ENCODE assay signal across 1 cellular context in the genomic region with DNA sequence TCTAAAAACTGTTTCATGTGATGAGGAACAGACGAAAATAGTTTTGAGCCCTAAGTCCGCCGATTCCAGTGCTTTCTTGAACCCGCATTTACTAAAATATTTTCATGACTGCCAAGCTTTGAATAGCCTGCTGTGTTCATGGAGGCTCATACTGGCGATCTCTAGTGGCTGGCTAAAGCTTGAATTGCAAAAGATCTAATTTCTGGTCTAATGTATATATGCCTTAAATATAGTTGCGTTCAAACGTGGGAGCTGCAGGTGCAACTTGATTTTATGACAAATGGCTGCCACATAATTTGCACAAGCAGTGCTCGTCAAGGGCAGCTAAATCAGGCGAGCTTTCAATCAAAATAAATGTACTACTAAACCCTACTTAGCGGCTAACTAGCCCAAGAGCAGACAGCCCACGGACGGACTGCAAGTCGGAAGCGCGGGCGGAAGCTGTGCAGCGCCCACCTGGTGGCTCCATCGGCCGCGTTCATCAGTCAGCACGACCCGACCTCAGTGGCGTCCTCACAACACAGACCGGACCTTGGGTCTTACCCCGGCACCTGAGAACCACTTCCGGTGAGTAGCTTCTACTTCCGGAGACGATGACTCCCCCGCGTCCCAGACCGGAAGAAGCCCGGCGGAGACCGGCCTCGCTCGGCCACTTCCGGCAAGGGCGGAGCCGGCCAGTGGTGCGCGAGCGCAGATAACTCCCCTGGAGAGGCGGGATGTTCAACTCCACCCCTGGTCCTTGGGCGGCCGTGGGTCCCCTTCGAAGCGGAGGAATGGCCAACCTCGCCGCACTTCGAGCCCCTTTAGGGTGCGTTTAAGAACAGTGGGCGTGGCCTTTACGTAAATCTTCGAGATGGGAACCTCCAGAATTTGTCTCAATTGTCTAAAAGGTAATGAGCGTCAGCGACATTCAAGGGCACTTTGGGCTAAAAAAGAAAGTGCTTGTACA.
TF ChIP-seq lines count a peak whose summit lies in the region.

No MANE protein-coding gene starts in this region.

TF ChIP-seq in K562, 482 proteins besides CTCF, POLR2A, EP300 and RAD21 (continued from another document and continues in another):
- TF ChIP-seq FIP1L1 (IDR thresholded peaks at IDR 0.05; ENCODE audit: low read depth, low read length, poor library complexity, severe bottlenecking) = peak; percentile 82
- TF ChIP-seq ZNF584 (CRISPR knock-in tag; IDR thresholded peaks at IDR 0.05; ENCODE audit: low read depth) = 0 out of 2 replicates have a peak, but pooled peaks have one; percentile 36
- peak; percentile 35 for TF ChIP-seq TAF9B (IDR thresholded peaks at IDR 0.05; ENCODE audit: partially characterized antibody)
- TF ChIP-seq, protein P1, sequence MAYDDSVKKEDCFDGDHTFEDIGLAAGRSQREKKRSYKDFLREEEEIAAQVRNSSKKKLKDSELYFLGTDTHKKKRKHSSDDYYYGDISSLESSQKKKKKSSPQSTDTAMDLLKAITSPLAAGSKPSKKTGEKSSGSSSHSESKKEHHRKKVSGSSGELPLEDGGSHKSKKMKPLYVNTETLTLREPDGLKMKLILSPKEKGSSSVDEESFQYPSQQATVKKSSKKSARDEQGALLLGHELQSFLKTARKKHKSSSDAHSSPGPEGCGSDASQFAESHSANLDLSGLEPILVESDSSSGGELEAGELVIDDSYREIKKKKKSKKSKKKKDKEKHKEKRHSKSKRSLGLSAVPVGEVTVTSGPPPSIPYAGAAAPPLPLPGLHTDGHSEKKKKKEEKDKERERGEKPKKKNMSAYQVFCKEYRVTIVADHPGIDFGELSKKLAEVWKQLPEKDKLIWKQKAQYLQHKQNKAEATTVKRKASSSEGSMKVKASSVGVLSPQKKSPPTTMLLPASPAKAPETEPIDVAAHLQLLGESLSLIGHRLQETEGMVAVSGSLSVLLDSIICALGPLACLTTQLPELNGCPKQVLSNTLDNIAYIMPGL (CRISPR knock-in tag; IDR thresholded peaks at IDR 0.05) = no peak
- TF ChIP-seq EWSR1 (IDR thresholded peaks at IDR 0.05; ENCODE audit: borderline replicate concordance, low read depth, partially characterized antibody) = peak; percentile 58
- TF ChIP-seq TBL1XR1 (IDR thresholded peaks at IDR 0.05; ENCODE audit: low read length in 2 of 2) = 0 out of 4 replicates have a peak, but pooled peaks of 1 of the 2 experiments have one; percentile 34
- TF ChIP-seq ESRRA (IDR thresholded peaks at IDR 0.05; ENCODE audit: borderline replicate concordance, low read depth) = peak; percentile 91
- peak in 1 of 3 experiments; percentile 31 for TF ChIP-seq YY1 (IDR thresholded peaks at IDR 0.05; ENCODE audit: borderline replicate concordance in 1 of 3, control insufficient read depth in 1 of 3, extremely low read depth in 1 of 3, insufficient read depth in 3 of 3, insufficient read length in 1 of 3, insufficient replicate concordance in 2 of 3, low read depth in 1 of 3, low read length in 2 of 3)
- TF ChIP-seq MYC (IDR thresholded peaks at IDR 0.05; ENCODE audit: low read depth, low read length) = peak; percentile 81
- no peak; the same call in 1 of the 2 replicates for TF ChIP-seq MYC (CRISPR knock-in tag; IDR thresholded peaks at IDR 0.05; ENCODE audit: borderline replicate concordance, low read depth)
- no peak for TF ChIP-seq MECOM (CRISPR knock-in tag; IDR thresholded peaks at IDR 0.05)
- TF ChIP-seq, protein P2, sequence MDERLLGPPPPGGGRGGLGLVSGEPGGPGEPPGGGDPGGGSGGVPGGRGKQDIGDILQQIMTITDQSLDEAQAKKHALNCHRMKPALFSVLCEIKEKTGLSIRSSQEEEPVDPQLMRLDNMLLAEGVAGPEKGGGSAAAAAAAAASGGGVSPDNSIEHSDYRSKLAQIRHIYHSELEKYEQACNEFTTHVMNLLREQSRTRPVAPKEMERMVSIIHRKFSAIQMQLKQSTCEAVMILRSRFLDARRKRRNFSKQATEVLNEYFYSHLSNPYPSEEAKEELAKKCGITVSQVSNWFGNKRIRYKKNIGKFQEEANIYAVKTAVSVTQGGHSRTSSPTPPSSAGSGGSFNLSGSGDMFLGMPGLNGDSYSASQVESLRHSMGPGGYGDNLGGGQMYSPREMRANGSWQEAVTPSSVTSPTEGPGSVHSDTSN (CRISPR knock-in tag; IDR thresholded peaks at IDR 0.05; ENCODE audit: low read depth) = no peak
- TF ChIP-seq, protein P2 (tag; conservative IDR thresholded peaks at IDR 0.05; ENCODE audit: low read depth) = 0 out of 2 replicates have a peak, but pooled peaks have one; percentile 21
- no peak for TF ChIP-seq MCM5 (IDR thresholded peaks at IDR 0.05; ENCODE audit: low read depth)
- TF ChIP-seq ZNF561 (CRISPR knock-in tag; conservative IDR thresholded peaks at IDR 0.05) = no peak
- TF ChIP-seq ZNF347 (CRISPR knock-in tag; IDR thresholded peaks at IDR 0.05; ENCODE audit: low read depth) = 0 out of 2 replicates have a peak, but pooled peaks have one; percentile 23
- TF ChIP-seq CREB1 (IDR thresholded peaks at IDR 0.05) = peak; percentile 76
- TF ChIP-seq CREB1 (CRISPR knock-in tag; IDR thresholded peaks at IDR 0.05) = peak; percentile 57; the same call in 1 of the 2 replicates
- peak; percentile 64 for TF ChIP-seq KAT2B (IDR thresholded peaks at IDR 0.05; ENCODE audit: low read depth, low read length)
- TF ChIP-seq, protein P3, sequence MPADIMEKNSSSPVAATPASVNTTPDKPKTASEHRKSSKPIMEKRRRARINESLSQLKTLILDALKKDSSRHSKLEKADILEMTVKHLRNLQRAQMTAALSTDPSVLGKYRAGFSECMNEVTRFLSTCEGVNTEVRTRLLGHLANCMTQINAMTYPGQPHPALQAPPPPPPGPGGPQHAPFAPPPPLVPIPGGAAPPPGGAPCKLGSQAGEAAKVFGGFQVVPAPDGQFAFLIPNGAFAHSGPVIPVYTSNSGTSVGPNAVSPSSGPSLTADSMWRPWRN (IDR thresholded peaks at IDR 0.05; ENCODE audit: low read depth) = no peak
- TF ChIP-seq, protein P4, sequence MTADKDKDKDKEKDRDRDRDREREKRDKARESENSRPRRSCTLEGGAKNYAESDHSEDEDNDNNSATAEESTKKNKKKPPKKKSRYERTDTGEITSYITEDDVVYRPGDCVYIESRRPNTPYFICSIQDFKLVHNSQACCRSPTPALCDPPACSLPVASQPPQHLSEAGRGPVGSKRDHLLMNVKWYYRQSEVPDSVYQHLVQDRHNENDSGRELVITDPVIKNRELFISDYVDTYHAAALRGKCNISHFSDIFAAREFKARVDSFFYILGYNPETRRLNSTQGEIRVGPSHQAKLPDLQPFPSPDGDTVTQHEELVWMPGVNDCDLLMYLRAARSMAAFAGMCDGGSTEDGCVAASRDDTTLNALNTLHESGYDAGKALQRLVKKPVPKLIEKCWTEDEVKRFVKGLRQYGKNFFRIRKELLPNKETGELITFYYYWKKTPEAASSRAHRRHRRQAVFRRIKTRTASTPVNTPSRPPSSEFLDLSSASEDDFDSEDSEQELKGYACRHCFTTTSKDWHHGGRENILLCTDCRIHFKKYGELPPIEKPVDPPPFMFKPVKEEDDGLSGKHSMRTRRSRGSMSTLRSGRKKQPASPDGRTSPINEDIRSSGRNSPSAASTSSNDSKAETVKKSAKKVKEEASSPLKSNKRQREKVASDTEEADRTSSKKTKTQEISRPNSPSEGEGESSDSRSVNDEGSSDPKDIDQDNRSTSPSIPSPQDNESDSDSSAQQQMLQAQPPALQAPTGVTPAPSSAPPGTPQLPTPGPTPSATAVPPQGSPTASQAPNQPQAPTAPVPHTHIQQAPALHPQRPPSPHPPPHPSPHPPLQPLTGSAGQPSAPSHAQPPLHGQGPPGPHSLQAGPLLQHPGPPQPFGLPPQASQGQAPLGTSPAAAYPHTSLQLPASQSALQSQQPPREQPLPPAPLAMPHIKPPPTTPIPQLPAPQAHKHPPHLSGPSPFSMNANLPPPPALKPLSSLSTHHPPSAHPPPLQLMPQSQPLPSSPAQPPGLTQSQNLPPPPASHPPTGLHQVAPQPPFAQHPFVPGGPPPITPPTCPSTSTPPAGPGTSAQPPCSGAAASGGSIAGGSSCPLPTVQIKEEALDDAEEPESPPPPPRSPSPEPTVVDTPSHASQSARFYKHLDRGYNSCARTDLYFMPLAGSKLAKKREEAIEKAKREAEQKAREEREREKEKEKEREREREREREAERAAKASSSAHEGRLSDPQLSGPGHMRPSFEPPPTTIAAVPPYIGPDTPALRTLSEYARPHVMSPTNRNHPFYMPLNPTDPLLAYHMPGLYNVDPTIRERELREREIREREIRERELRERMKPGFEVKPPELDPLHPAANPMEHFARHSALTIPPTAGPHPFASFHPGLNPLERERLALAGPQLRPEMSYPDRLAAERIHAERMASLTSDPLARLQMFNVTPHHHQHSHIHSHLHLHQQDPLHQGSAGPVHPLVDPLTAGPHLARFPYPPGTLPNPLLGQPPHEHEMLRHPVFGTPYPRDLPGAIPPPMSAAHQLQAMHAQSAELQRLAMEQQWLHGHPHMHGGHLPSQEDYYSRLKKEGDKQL (CRISPR knock-in tag; IDR thresholded peaks at IDR 0.05; ENCODE audit: borderline replicate concordance) = no peak
- TF ChIP-seq BCL6 (CRISPR knock-in tag; IDR thresholded peaks at IDR 0.05) = no peak
- peak; percentile 54; the same call in 1 of the 2 replicates for TF ChIP-seq ZNF766 (CRISPR knock-in tag; conservative IDR thresholded peaks at IDR 0.05)
- no peak for TF ChIP-seq SMAD2 (IDR thresholded peaks at IDR 0.05; ENCODE audit: low read depth, low read length)
- TF ChIP-seq ZNF444 (CRISPR knock-in tag; IDR thresholded peaks at IDR 0.05) = no peak; the same call in 1 of the 2 replicates
- TF ChIP-seq EZH2 (IDR thresholded peaks at IDR 0.05; ENCODE audit: borderline replicate concordance, low read depth, low read length) = no peak
- TF ChIP-seq HDAC1 (IDR thresholded peaks at IDR 0.05) = peak in 1 of 2 experiments; percentile 50; a peak in 2 of 4 replicates
- no peak for TF ChIP-seq ZNF224 (CRISPR knock-in tag; IDR thresholded peaks at IDR 0.05)
- no peak for TF ChIP-seq DIDO1 (tag; IDR thresholded peaks at IDR 0.05; ENCODE audit: low read depth)
- no peak for TF ChIP-seq ZZZ3 (IDR thresholded peaks at IDR 0.05)
- TF ChIP-seq, protein P5, sequence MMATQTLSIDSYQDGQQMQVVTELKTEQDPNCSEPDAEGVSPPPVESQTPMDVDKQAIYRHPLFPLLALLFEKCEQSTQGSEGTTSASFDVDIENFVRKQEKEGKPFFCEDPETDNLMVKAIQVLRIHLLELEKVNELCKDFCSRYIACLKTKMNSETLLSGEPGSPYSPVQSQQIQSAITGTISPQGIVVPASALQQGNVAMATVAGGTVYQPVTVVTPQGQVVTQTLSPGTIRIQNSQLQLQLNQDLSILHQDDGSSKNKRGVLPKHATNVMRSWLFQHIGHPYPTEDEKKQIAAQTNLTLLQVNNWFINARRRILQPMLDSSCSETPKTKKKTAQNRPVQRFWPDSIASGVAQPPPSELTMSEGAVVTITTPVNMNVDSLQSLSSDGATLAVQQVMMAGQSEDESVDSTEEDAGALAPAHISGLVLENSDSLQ (IDR thresholded peaks at IDR 0.05) = peak; percentile 86
- TF ChIP-seq ELF2 (CRISPR knock-in tag; IDR thresholded peaks at IDR 0.05) = peak; percentile 86
- peak; percentile 55; the same call in 1 of the 2 replicates for TF ChIP-seq MTA3 (IDR thresholded peaks at IDR 0.05; ENCODE audit: borderline replicate concordance)
- no peak for TF ChIP-seq MCM3 (IDR thresholded peaks at IDR 0.05)
- no peak for TF ChIP-seq STAT5B (CRISPR knock-in tag; IDR thresholded peaks at IDR 0.05)
- peak; percentile 100 for TF ChIP-seq POLR2AphosphoS2 (IDR thresholded peaks at IDR 0.05; ENCODE audit: low read length)
- no peak for TF ChIP-seq CC2D1A (IDR thresholded peaks at IDR 0.05)
- TF ChIP-seq, protein P6, sequence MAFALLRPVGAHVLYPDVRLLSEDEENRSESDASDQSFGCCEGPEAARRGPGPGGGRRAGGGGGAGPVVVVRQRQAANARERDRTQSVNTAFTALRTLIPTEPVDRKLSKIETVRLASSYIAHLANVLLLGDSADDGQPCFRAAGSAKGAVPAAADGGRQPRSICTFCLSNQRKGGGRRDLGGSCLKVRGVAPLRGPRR (CRISPR knock-in tag; IDR thresholded peaks at IDR 0.05) = no peak
- TF ChIP-seq ZNF316 (IDR thresholded peaks at IDR 0.05) = no peak
- TF ChIP-seq ZNF695 (CRISPR knock-in tag; IDR thresholded peaks at IDR 0.05) = no peak
- TF ChIP-seq, protein P7, sequence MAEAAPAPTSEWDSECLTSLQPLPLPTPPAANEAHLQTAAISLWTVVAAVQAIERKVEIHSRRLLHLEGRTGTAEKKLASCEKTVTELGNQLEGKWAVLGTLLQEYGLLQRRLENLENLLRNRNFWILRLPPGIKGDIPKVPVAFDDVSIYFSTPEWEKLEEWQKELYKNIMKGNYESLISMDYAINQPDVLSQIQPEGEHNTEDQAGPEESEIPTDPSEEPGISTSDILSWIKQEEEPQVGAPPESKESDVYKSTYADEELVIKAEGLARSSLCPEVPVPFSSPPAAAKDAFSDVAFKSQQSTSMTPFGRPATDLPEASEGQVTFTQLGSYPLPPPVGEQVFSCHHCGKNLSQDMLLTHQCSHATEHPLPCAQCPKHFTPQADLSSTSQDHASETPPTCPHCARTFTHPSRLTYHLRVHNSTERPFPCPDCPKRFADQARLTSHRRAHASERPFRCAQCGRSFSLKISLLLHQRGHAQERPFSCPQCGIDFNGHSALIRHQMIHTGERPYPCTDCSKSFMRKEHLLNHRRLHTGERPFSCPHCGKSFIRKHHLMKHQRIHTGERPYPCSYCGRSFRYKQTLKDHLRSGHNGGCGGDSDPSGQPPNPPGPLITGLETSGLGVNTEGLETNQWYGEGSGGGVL (CRISPR knock-in tag; IDR thresholded peaks at IDR 0.05) = no peak
- 0 out of 2 replicates have a peak, but pooled peaks have one; percentile 18 for TF ChIP-seq ZNF717 (CRISPR knock-in tag; IDR thresholded peaks at IDR 0.05)
- TF ChIP-seq GATAD2A (IDR thresholded peaks at IDR 0.05) = no peak
- TF ChIP-seq, protein P8, sequence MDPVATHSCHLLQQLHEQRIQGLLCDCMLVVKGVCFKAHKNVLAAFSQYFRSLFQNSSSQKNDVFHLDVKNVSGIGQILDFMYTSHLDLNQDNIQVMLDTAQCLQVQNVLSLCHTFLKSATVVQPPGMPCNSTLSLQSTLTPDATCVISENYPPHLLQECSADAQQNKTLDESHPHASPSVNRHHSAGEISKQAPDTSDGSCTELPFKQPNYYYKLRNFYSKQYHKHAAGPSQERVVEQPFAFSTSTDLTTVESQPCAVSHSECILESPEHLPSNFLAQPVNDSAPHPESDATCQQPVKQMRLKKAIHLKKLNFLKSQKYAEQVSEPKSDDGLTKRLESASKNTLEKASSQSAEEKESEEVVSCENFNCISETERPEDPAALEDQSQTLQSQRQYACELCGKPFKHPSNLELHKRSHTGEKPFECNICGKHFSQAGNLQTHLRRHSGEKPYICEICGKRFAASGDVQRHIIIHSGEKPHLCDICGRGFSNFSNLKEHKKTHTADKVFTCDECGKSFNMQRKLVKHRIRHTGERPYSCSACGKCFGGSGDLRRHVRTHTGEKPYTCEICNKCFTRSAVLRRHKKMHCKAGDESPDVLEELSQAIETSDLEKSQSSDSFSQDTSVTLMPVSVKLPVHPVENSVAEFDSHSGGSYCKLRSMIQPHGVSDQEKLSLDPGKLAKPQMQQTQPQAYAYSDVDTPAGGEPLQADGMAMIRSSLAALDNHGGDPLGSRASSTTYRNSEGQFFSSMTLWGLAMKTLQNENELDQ (CRISPR knock-in tag; IDR thresholded peaks at IDR 0.05; ENCODE audit: borderline replicate concordance) = no peak
- peak; percentile 82 for TF ChIP-seq ZNF431 (CRISPR knock-in tag; IDR thresholded peaks at IDR 0.05)
- no peak for TF ChIP-seq RBM34 (IDR thresholded peaks at IDR 0.05; ENCODE audit: borderline replicate concordance, insufficient read depth, low read length)
